Comparison of ENCODE assay signal across 1 cellular context in the genomic region with DNA sequence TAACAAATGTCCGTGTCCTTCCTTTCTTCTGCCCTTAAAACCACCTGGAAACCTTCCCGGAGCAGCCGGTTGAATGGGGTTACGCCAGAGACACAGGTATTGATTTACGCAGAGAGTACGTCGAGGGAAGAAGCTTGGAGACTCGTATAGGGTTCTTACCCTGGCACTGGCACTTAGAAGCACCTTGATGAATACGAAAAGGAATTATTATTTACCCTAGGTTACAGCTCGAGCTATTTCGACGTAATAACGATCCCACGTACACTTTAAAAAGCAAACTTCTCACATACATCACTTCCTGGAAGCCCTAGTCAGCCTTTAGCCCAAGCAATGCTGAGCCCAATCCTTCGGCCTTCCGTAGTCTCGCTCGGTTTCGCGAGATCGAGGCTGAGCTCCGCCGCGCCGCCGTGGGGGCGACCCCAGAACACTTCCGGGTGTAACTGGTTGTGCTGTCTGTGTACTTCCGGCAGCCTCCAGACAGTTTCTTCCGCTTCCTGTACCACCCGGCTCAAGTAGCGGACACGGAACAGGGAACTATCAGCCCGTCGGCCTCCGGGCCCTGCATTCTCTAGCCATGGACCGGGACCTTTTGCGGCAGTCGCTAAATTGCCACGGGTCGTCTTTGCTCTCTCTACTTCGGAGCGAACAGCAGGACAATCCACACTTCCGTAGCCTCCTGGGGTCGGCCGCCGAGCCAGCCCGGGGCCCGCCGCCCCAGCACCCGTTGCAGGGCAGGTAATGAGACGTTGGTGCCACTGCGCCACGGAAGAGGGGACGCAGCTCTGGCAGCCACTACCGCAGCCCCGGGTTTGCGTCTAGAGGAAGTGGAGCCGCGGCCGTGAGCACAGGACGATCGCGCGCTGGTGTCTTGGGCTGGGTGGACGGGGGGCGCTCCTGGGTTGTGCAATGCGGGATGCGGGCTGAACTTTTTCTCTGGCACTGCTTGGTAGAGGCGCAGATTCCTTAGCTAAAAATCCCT.
TF ChIP-seq lines count a peak whose summit lies in the region.

A gene with protein sequence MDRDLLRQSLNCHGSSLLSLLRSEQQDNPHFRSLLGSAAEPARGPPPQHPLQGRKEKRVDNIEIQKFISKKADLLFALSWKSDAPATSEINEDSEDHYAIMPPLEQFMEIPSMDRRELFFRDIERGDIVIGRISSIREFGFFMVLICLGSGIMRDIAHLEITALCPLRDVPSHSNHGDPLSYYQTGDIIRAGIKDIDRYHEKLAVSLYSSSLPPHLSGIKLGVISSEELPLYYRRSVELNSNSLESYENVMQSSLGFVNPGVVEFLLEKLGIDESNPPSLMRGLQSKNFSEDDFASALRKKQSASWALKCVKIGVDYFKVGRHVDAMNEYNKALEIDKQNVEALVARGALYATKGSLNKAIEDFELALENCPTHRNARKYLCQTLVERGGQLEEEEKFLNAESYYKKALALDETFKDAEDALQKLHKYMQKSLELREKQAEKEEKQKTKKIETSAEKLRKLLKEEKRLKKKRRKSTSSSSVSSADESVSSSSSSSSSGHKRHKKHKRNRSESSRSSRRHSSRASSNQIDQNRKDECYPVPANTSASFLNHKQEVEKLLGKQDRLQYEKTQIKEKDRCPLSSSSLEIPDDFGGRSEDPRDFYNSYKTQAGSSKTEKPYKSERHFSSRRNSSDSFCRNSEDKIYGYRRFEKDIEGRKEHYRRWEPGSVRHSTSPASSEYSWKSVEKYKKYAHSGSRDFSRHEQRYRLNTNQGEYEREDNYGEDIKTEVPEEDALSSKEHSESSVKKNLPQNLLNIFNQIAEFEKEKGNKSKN (plus strand): TSS at position 476 of the 979 bp plus-strand sequence. CDS start 99 bp downstream, at position 575.

TF ChIP-seq in HepG2, 621 proteins besides CTCF, POLR2A, EP300 and RAD21 (continued from another document and continues in another):
- TF ChIP-seq, protein P1, sequence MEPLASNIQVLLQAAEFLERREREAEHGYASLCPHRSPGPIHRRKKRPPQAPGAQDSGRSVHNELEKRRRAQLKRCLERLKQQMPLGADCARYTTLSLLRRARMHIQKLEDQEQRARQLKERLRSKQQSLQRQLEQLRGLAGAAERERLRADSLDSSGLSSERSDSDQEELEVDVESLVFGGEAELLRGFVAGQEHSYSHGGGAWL (CRISPR knock-in tag; IDR thresholded peaks at IDR 0.05) = no peak; the same call in 1 of the 2 replicates
- no peak for TF ChIP-seq ARNT (IDR thresholded peaks at IDR 0.05)
- TF ChIP-seq TSC22D2 (CRISPR knock-in tag; IDR thresholded peaks at IDR 0.05; ENCODE audit: borderline replicate concordance) = no peak
- TF ChIP-seq, protein P2, sequence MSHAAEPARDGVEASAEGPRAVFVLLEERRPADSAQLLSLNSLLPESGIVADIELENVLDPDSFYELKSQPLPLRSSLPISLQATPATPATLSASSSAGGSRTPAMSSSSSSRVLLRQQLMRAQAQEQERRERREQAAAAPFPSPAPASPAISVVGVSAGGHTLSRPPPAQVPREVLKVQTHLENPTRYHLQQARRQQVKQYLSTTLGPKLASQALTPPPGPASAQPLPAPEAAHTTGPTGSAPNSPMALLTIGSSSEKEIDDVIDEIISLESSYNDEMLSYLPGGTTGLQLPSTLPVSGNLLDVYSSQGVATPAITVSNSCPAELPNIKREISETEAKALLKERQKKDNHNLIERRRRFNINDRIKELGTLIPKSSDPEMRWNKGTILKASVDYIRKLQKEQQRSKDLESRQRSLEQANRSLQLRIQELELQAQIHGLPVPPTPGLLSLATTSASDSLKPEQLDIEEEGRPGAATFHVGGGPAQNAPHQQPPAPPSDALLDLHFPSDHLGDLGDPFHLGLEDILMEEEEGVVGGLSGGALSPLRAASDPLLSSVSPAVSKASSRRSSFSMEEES (CRISPR knock-in tag; IDR thresholded peaks at IDR 0.05) = no peak
- TF ChIP-seq HMG20A (CRISPR knock-in tag; IDR thresholded peaks at IDR 0.05; ENCODE audit: borderline replicate concordance) = no peak
- no peak for TF ChIP-seq ZNF672 (CRISPR knock-in tag; IDR thresholded peaks at IDR 0.05)
- TF ChIP-seq RBFOX2 (IDR thresholded peaks at IDR 0.05; ENCODE audit: low read depth, low read length) = peak; percentile 85
- peak; percentile 83; the same call in 1 of the 2 replicates for TF ChIP-seq ZNF747 (CRISPR knock-in tag; IDR thresholded peaks at IDR 0.05; ENCODE audit: borderline replicate concordance)
- no peak for TF ChIP-seq U2AF2 (IDR thresholded peaks at IDR 0.05; ENCODE audit: low read depth, low read length)
- no peak for TF ChIP-seq ZNF841 (CRISPR knock-in tag; IDR thresholded peaks at IDR 0.05; ENCODE audit: borderline replicate concordance)
- no peak for TF ChIP-seq ZNF251 (CRISPR knock-in tag; IDR thresholded peaks at IDR 0.05)
- no peak; the same call in 1 of the 2 replicates for TF ChIP-seq ZNF460 (CRISPR knock-in tag; IDR thresholded peaks at IDR 0.05; ENCODE audit: borderline replicate concordance)
- TF ChIP-seq SRSF1 (optimal IDR thresholded peaks at IDR 0.05; ENCODE audit: low read depth, low read length) = peak; percentile 70
- TF ChIP-seq, protein P3, sequence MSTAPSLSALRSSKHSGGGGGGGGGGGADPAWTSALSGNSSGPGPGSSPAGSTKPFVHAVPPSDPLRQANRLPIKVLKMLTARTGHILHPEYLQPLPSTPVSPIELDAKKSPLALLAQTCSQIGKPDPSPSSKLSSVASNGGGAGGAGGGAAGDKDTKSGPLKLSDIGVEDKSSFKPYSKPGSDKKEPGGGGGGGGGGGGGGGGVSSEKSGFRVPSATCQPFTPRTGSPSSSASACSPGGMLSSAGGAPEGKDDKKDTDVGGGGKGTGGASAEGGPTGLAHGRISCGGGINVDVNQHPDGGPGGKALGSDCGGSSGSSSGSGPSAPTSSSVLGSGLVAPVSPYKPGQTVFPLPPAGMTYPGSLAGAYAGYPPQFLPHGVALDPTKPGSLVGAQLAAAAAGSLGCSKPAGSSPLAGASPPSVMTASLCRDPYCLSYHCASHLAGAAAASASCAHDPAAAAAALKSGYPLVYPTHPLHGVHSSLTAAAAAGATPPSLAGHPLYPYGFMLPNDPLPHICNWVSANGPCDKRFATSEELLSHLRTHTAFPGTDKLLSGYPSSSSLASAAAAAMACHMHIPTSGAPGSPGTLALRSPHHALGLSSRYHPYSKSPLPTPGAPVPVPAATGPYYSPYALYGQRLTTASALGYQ (CRISPR knock-in tag; IDR thresholded peaks at IDR 0.05) = 0 out of 2 replicates have a peak, but pooled peaks have one; percentile 28
- no peak for TF ChIP-seq PHB2 (IDR thresholded peaks at IDR 0.05; ENCODE audit: partially characterized antibody)
- TF ChIP-seq, protein P4, sequence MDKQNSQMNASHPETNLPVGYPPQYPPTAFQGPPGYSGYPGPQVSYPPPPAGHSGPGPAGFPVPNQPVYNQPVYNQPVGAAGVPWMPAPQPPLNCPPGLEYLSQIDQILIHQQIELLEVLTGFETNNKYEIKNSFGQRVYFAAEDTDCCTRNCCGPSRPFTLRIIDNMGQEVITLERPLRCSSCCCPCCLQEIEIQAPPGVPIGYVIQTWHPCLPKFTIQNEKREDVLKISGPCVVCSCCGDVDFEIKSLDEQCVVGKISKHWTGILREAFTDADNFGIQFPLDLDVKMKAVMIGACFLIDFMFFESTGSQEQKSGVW (CRISPR knock-in tag; IDR thresholded peaks at IDR 0.05; ENCODE audit: borderline replicate concordance) = no peak
- no peak for TF ChIP-seq ZNF557 (CRISPR knock-in tag; IDR thresholded peaks at IDR 0.05)
- TF ChIP-seq, protein P5, sequence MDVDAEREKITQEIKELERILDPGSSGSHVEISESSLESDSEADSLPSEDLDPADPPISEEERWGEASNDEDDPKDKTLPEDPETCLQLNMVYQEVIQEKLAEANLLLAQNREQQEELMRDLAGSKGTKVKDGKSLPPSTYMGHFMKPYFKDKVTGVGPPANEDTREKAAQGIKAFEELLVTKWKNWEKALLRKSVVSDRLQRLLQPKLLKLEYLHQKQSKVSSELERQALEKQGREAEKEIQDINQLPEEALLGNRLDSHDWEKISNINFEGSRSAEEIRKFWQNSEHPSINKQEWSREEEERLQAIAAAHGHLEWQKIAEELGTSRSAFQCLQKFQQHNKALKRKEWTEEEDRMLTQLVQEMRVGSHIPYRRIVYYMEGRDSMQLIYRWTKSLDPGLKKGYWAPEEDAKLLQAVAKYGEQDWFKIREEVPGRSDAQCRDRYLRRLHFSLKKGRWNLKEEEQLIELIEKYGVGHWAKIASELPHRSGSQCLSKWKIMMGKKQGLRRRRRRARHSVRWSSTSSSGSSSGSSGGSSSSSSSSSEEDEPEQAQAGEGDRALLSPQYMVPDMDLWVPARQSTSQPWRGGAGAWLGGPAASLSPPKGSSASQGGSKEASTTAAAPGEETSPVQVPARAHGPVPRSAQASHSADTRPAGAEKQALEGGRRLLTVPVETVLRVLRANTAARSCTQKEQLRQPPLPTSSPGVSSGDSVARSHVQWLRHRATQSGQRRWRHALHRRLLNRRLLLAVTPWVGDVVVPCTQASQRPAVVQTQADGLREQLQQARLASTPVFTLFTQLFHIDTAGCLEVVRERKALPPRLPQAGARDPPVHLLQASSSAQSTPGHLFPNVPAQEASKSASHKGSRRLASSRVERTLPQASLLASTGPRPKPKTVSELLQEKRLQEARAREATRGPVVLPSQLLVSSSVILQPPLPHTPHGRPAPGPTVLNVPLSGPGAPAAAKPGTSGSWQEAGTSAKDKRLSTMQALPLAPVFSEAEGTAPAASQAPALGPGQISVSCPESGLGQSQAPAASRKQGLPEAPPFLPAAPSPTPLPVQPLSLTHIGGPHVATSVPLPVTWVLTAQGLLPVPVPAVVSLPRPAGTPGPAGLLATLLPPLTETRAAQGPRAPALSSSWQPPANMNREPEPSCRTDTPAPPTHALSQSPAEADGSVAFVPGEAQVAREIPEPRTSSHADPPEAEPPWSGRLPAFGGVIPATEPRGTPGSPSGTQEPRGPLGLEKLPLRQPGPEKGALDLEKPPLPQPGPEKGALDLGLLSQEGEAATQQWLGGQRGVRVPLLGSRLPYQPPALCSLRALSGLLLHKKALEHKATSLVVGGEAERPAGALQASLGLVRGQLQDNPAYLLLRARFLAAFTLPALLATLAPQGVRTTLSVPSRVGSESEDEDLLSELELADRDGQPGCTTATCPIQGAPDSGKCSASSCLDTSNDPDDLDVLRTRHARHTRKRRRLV (CRISPR knock-in tag; IDR thresholded peaks at IDR 0.05) = no peak
- TF ChIP-seq MYC (CRISPR knock-in tag; IDR thresholded peaks at IDR 0.05; ENCODE audit: borderline replicate concordance) = peak; percentile 12; the same call in 1 of the 2 replicates
- TF ChIP-seq PHF5A (CRISPR knock-in tag; IDR thresholded peaks at IDR 0.05; ENCODE audit: low read depth, unreplicated experiment) = peak; percentile 31
- TF ChIP-seq GABPB1 (CRISPR knock-in tag; IDR thresholded peaks at IDR 0.05) = peak; percentile 99
- no peak for TF ChIP-seq NFIB (CRISPR knock-in tag; IDR thresholded peaks at IDR 0.05; ENCODE audit: borderline replicate concordance)
- TF ChIP-seq, protein P6, sequence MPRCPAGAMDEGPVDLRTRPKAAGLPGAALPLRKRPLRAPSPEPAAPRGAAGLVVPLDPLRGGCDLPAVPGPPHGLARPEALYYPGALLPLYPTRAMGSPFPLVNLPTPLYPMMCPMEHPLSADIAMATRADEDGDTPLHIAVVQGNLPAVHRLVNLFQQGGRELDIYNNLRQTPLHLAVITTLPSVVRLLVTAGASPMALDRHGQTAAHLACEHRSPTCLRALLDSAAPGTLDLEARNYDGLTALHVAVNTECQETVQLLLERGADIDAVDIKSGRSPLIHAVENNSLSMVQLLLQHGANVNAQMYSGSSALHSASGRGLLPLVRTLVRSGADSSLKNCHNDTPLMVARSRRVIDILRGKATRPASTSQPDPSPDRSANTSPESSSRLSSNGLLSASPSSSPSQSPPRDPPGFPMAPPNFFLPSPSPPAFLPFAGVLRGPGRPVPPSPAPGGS (CRISPR knock-in tag; IDR thresholded peaks at IDR 0.05) = no peak
- peak; percentile 54; the same call in 1 of the 2 replicates for TF ChIP-seq SETDB1 (CRISPR knock-in tag; IDR thresholded peaks at IDR 0.05; ENCODE audit: borderline replicate concordance)
- TF ChIP-seq, protein P7, sequence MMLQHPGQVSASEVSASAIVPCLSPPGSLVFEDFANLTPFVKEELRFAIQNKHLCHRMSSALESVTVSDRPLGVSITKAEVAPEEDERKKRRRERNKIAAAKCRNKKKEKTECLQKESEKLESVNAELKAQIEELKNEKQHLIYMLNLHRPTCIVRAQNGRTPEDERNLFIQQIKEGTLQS (CRISPR knock-in tag; IDR thresholded peaks at IDR 0.05) = no peak
- TF ChIP-seq, protein P8, sequence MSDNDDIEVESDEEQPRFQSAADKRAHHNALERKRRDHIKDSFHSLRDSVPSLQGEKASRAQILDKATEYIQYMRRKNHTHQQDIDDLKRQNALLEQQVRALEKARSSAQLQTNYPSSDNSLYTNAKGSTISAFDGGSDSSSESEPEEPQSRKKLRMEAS (IDR thresholded peaks at IDR 0.05) = peak; percentile 77
- TF ChIP-seq SKI (IDR thresholded peaks at IDR 0.05; ENCODE audit: partially characterized antibody) = peak; percentile 9
- TF ChIP-seq, protein P9, sequence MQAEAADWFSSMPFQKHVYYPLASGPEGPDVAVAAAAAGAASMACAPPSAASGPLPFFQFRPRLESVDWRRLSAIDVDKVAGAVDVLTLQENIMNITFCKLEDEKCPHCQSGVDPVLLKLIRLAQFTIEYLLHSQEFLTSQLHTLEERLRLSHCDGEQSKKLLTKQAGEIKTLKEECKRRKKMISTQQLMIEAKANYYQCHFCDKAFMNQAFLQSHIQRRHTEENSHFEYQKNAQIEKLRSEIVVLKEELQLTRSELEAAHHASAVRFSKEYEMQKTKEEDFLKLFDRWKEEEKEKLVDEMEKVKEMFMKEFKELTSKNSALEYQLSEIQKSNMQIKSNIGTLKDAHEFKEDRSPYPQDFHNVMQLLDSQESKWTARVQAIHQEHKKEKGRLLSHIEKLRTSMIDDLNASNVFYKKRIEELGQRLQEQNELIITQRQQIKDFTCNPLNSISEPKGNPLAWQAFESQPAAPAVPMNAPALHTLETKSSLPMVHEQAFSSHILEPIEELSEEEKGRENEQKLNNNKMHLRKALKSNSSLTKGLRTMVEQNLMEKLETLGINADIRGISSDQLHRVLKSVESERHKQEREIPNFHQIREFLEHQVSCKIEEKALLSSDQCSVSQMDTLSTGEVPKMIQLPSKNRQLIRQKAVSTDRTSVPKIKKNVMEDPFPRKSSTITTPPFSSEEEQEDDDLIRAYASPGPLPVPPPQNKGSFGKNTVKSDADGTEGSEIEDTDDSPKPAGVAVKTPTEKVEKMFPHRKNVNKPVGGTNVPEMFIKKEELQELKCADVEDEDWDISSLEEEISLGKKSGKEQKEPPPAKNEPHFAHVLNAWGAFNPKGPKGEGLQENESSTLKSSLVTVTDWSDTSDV (CRISPR knock-in tag; IDR thresholded peaks at IDR 0.05) = no peak
- TF ChIP-seq, protein P10, sequence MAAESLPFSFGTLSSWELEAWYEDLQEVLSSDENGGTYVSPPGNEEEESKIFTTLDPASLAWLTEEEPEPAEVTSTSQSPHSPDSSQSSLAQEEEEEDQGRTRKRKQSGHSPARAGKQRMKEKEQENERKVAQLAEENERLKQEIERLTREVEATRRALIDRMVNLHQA (CRISPR knock-in tag; IDR thresholded peaks at IDR 0.05) = no peak
- TF ChIP-seq GATAD2A (CRISPR knock-in tag; IDR thresholded peaks at IDR 0.05) = peak; percentile 69; the same call in 1 of the 2 replicates
- no peak; the same call in 1 of the 2 replicates for TF ChIP-seq ZNF777 (CRISPR knock-in tag; IDR thresholded peaks at IDR 0.05)
- no peak for TF ChIP-seq SMC3 (IDR thresholded peaks at IDR 0.05; ENCODE audit: low read length)
- peak; percentile 96 for TF ChIP-seq ZNF350 (CRISPR knock-in tag; IDR thresholded peaks at IDR 0.05; ENCODE audit: borderline replicate concordance, low read depth)
- TF ChIP-seq U2AF1 (optimal IDR thresholded peaks at IDR 0.05; ENCODE audit: low read depth, low read length) = peak; percentile 62
- TF ChIP-seq, protein P11, sequence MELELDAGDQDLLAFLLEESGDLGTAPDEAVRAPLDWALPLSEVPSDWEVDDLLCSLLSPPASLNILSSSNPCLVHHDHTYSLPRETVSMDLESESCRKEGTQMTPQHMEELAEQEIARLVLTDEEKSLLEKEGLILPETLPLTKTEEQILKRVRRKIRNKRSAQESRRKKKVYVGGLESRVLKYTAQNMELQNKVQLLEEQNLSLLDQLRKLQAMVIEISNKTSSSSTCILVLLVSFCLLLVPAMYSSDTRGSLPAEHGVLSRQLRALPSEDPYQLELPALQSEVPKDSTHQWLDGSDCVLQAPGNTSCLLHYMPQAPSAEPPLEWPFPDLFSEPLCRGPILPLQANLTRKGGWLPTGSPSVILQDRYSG (CRISPR knock-in tag; IDR thresholded peaks at IDR 0.05) = 0 out of 2 replicates have a peak, but pooled peaks have one; percentile 61
